In the genomic region with DNA sequence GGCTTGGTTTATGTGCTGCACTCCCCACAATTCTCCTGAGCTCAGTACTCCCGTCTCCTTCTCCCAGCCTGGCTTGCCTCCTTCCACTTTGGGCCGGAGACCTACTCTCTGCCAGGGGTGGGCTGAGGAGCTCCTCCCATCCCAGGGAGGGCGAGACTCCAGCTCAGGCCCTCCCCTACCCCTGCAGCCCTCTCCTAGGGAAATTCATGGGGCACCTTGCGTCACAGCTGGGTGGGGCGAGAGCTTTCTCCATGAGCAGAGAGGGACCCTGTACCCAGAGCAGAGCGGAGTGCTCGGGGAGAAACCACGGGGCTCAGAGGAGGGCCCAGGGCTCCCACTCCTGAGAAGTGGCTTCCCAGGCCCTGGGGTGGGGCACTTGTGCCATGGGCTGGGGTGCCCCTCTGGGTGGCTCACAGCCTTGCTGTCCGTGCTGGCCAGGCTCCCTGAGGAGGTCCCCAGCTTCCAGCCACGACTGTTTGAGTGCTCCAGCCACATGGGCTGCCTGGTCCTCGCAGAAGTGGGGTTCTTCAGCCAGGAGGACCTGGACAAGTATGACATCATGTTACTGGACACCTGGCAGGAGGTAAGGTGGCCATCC, we compare ENCODE assay signal across 10 cellular contexts. TPM values are rescaled to one million over a fixed set of nuclear protein-coding genes. Genes with fewer than 3 reads are reported as not detected.
DNase-seq lines count a peak whose midpoint lies in the region; ATAC-seq, FAIRE-seq and TF ChIP-seq lines count a peak whose summit lies in the region.
"Had no signal": no experiment of that assay in that cellular context is flagged by ENCODE, and none has a peak within 500 bp of the region (broad histone marks: within the 10 kb centered on the region; RNA-seq: fewer than 3 reads in every experiment).

No MANE protein-coding gene starts in this region.

- H3K9me3 ChIP-seq in HEK293 (ENCODE audit: control insufficient read depth, insufficient read depth, low read depth, low read length) = no peaks in the 10 kb centered on the region
- no peaks in the 10 kb centered on the region for H3K9me3 ChIP-seq in adipocyte (ENCODE audit: control insufficient read depth, low read length)
- H3K9me3 ChIP-seq in kidney (ENCODE audit: control insufficient read depth in 1 of 2, low read length in 2 of 2) = no peaks in the 10 kb centered on the region
- no peaks in the 10 kb centered on the region for H3K9me3 ChIP-seq in suprapubic skin
- H3K9me3 ChIP-seq: SJCRH30 had no signal

- H3K4me1 ChIP-seq in HEK293 (ENCODE audit: control insufficient read depth, insufficient read depth, low read length) = no peaks in the 10 kb centered on the region
- peaks cover 14% of the 10 kb centered on the region for H3K4me1 ChIP-seq in adipocyte (ENCODE audit: control insufficient read depth, insufficient read depth, low read length)
- peaks cover 0 to 12% of the 10 kb centered on the region in 2 donors for H3K4me1 ChIP-seq in kidney (ENCODE audit: control insufficient read depth in 1 of 2, insufficient read depth in 1 of 2, low read depth in 1 of 2, low read length in 2 of 2)
- peaks cover 33% of the 10 kb centered on the region for H3K4me1 ChIP-seq in suprapubic skin

- no peak for DNase-seq in adipocyte (ENCODE audit: low read depth)
- peak; percentile 65 for DNase-seq in kidney
- DNase-seq in suprapubic skin (ENCODE audit: low spot score in 2 of 2) = no peak
- DNase-seq in SW 1271 (lab: John Stamatoyannopoulos, UW) = no peak
- DNase-seq in NCI-H2227 (lab: John Stamatoyannopoulos, UW; ENCODE audit: unreplicated experiment) = no peak
- DNase-seq in GOT3 (lab: John Stamatoyannopoulos, UW) = no peak

- no peaks in the 10 kb centered on the region for H3K27me3 ChIP-seq in adipocyte (replicated peaks; ENCODE audit: control insufficient read depth, insufficient read depth, low read length)
- H3K27me3 ChIP-seq in suprapubic skin = no peaks in the 10 kb centered on the region
- H3K27me3 ChIP-seq: SJCRH30 had no signal

- intact Hi-C loops in kidney (cut with DNase I) = no loop called here

- ATAC-seq in GM19023 (IDR thresholded peaks at IDR 0.05; ENCODE audit: unreplicated experiment) = no peak

- FAIRE-seq in kidney (lab: Jason Lieb, UNC) = no peak

- peak overlapping the region; percentile 85 for H3K9ac ChIP-seq in adipocyte (ENCODE audit: low read length)
- H3K9ac ChIP-seq in kidney (ENCODE audit: low read length in 2 of 2) = no peak overlapping the region

- CTCF ChIA-PET in HEK293 (lab: Yijun Ruan, JAX) = interaction anchor here (0.5 to 1.3 kb wide), 19 partner anchors 10 to 1154 kb away, joined by 3 to 20 read pairs (median 4); no protein-coding TSS in a partner anchor

- POLR2A ChIA-PET in HEK293 (lab: Yijun Ruan, JAX) = interaction anchor here (0.6 kb wide), 1 partner anchor 155 kb away, joined by 3 read pairs; no protein-coding TSS in a partner anchor

- no peak for TF ChIP-seq EP300 in suprapubic skin (IDR thresholded peaks at IDR 0.05)

- TF ChIP-seq POLR2A in suprapubic skin (IDR thresholded peaks at IDR 0.05) = no peak

- H3K36me3 ChIP-seq in HEK293 (ENCODE audit: control insufficient read depth in 2 of 2, insufficient read depth in 1 of 2, low read length in 2 of 2) (peaks cover 0 to 12% of the 10 kb centered on the region in 2 experiments; a peak in 1 of 3 replicates), adipocyte (ENCODE audit: control insufficient read depth, insufficient read depth, low read length, severe bottlenecking) (peaks cover 32% of the 10 kb centered on the region), kidney (ENCODE audit: control insufficient read depth in 1 of 2, insufficient read depth in 2 of 2, low read length in 2 of 2) (peaks cover 3 to 5% of the 10 kb centered on the region in 2 donors), suprapubic skin (peaks cover 53% of the 10 kb centered on the region)
- H3K36me3 ChIP-seq: SJCRH30 had no signal

- H3K4me3 ChIP-seq in HEK293 (ENCODE audit: low read depth, low read length) (no peak overlapping the region), adipocyte (ENCODE audit: low read length) (peak overlapping the region; percentile 78), kidney (ENCODE audit: low read length in 2 of 2) (no peak overlapping the region), suprapubic skin (no peak overlapping the region)
- H3K4me3 ChIP-seq: GM23338, SJCRH30 had no signal

- 69% methylated on average over 9 of the region's 11 CpGs for WGBS in suprapubic skin

- H3K27ac ChIP-seq in HEK293 (ENCODE audit: extremely low read depth, low read depth, low read length) = no peak overlapping the region
- H3K27ac ChIP-seq in kidney (ENCODE audit: low read depth in 2 of 2, low read length in 2 of 2) = no peak overlapping the region
- H3K27ac ChIP-seq in suprapubic skin = peak overlapping the region; percentile 66
- H3K27ac ChIP-seq: SJCRH30 had no signal

- no peak for TF ChIP-seq CTCF in HEK293 (tag by site-specific recombination; IDR thresholded peaks at IDR 0.05)
- TF ChIP-seq CTCF in kidney (IDR thresholded peaks at IDR 0.05; ENCODE audit: borderline replicate concordance, extremely low read depth, insufficient read depth) = no peak
- no peak for TF ChIP-seq CTCF in suprapubic skin (IDR thresholded peaks at IDR 0.05)

TF ChIP-seq in HEK293, 187 proteins besides CTCF, POLR2A, EP300 and RAD21:
- TF ChIP-seq ZNF830 (tag by site-specific recombination; IDR thresholded peaks at IDR 0.05; ENCODE audit: low read depth) = no peak
- TF ChIP-seq, protein P1, sequence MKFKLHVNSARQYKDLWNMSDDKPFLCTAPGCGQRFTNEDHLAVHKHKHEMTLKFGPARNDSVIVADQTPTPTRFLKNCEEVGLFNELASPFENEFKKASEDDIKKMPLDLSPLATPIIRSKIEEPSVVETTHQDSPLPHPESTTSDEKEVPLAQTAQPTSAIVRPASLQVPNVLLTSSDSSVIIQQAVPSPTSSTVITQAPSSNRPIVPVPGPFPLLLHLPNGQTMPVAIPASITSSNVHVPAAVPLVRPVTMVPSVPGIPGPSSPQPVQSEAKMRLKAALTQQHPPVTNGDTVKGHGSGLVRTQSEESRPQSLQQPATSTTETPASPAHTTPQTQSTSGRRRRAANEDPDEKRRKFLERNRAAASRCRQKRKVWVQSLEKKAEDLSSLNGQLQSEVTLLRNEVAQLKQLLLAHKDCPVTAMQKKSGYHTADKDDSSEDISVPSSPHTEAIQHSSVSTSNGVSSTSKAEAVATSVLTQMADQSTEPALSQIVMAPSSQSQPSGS (tag by site-specific recombination; IDR thresholded peaks at IDR 0.05; ENCODE audit: low read depth) = peak; percentile 41; the same call in 1 of the 2 replicates
- TF ChIP-seq, protein P2, sequence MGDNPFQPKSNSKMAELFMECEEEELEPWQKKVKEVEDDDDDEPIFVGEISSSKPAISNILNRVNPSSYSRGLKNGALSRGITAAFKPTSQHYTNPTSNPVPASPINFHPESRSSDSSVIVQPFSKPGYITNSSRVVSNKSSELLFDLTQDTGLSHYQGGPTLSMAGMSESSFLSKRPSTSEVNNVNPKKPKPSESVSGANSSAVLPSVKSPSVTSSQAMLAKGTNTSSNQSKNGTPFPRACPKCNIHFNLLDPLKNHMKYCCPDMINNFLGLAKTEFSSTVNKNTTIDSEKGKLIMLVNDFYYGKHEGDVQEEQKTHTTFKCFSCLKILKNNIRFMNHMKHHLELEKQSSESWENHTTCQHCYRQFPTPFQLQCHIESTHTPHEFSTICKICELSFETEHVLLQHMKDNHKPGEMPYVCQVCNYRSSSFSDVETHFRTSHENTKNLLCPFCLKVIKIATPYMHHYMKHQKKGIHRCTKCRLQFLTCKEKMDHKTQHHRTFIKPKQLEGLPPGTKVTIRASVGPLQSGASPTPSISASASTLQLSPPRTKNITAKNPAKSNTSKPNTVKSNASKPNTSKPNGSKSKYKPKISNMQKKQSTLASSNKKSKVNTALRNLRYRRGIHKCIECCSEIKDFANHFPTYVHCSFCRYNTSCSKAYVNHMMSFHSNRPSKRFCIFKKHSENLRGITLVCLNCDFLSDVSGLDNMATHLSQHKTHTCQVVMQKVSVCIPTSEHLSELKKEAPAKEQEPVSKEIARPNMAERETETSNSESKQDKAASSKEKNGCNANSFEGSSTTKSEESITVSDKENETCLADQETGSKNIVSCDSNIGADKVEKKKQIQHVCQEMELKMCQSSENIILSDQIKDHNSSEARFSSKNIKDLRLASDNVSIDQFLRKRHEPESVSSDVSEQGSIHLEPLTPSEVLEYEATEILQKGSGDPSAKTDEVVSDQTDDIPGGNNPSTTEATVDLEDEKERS (tag by site-specific recombination; IDR thresholded peaks at IDR 0.05) = no peak
- TF ChIP-seq, protein P3, sequence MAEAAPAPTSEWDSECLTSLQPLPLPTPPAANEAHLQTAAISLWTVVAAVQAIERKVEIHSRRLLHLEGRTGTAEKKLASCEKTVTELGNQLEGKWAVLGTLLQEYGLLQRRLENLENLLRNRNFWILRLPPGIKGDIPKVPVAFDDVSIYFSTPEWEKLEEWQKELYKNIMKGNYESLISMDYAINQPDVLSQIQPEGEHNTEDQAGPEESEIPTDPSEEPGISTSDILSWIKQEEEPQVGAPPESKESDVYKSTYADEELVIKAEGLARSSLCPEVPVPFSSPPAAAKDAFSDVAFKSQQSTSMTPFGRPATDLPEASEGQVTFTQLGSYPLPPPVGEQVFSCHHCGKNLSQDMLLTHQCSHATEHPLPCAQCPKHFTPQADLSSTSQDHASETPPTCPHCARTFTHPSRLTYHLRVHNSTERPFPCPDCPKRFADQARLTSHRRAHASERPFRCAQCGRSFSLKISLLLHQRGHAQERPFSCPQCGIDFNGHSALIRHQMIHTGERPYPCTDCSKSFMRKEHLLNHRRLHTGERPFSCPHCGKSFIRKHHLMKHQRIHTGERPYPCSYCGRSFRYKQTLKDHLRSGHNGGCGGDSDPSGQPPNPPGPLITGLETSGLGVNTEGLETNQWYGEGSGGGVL (tag by site-specific recombination; IDR thresholded peaks at IDR 0.05) = 0 out of 2 replicates have a peak, but pooled peaks have one; percentile 2

RNA-seq across cellular contexts. Expression of a gene that starts 13.3 kb away (rescaled TPM):
- total RNA-seq in kidney (7.6 TPM), suprapubic skin (10 to 100 TPM; 13.2 to 16.7 (median 15.0) TPM)
- 7.4 TPM for polyA plus RNA-seq in kidney (ENCODE audit: insufficient read depth, low read depth, low replicate concordance)

RNA-seq across cellular contexts. Expression of a gene that starts 25.5 kb away (rescaled TPM):
- 50.0 TPM for total RNA-seq in kidney
- 39.1 TPM for polyA plus RNA-seq in kidney (ENCODE audit: insufficient read depth, low read depth, low replicate concordance)
- total RNA-seq in suprapubic skin = 10 to 100 TPM; 32.3 to 42.2 (median 39.3) TPM

RNA-seq across cellular contexts. Expression of a gene that starts 35.1 kb away (rescaled TPM):
- 3.3 TPM for total RNA-seq in kidney
- 0.52 TPM for polyA plus RNA-seq in kidney (ENCODE audit: insufficient read depth, low read depth, low replicate concordance)
- 1 to 10 TPM in 1 of 4 donors, under 1 TPM in 3; 0.19 to 2.1 (median 0.50) TPM for total RNA-seq in suprapubic skin
- total RNA-seq: SJCRH30 had no signal
